In genomic region chr12:70403827-70404226, GRCh38 we compare ENCODE assay signal across 39 cellular contexts.
"Had no signal": no experiment of that assay in that cellular context is flagged by ENCODE, and none has a peak within 500 bp of the region (broad histone marks: within the 10 kb centered on the region; RNA-seq: fewer than 3 reads in every experiment).

No MANE protein-coding gene starts in this region.

- H3K27ac Mint-ChIP-seq: activated naive CD4-positive, alpha-beta T cell treated with anti-CD3 and anti-CD28 coated beads for 36 hours; activated naive CD4-positive, alpha-beta T cell treated with anti-CD3 and anti-CD28 coated beads, Interleukin-2, amount 10 ng/mL, durations not matched to agents 7 days and 5 days; activated naive CD4-positive, alpha-beta T cell treated with anti-CD3 and anti-CD28 coated beads, Interleukin-2, amount 50 U/mL, for 24 hours; activated naive CD4-positive, alpha-beta T cell treated with anti-CD3 and anti-CD28 coated beads, Interleukin-2, amount 50 U/mL, for 72 hours; activated naive CD8-positive, alpha-beta T cell; activated naive CD8-positive, alpha-beta T cell treated with anti-CD3 and anti-CD28 coated beads, Interleukin-2, amount 10 ng/mL, durations not matched to agents 7 days and 5 days; activated naive CD8-positive, alpha-beta T cell treated with anti-CD3 and anti-CD28 coated beads, Interleukin-2, amount 50 U/mL, for 24 hours; activated T-cell treated with anti-CD3 and anti-CD28 coated beads, Interleukin-2, amount 50 U/mL, for 24 hours; activated T-cell treated with anti-CD3 and anti-CD28 coated beads, Interleukin-2, amount 50 U/mL, for 72 hours; activated T-helper 1 cell treated with anti-CD3 and anti-CD28 coated beads, Interleukin-12 subunit alpha, Interleukin-12 subunit beta, Interleukin-2, Interleukin-4 antibody, amounts not matched to agents 30 ng/mL and 10 ng/mL and 1 ng/mL, durations not matched to agents 14 hours and 24 hours and 36 hours; activated T-helper 17 cell treated with anti-CD3 and anti-CD28 coated beads, Interleukin-2, amount 50 U/mL, for 72 hours; activated T-helper 2 cell treated with anti-CD3 and anti-CD28 coated beads, Interferon-gamma antibody, Interleukin-2, Interleukin-4, amounts not matched to agents 10 μg/mL and 5 μg/mL and 100 μg/mL, durations not matched to agents 14 hours and 24 hours and 36 hours; brain had no signal

- H3K27me3 Mint-ChIP-seq: activated naive CD4-positive, alpha-beta T cell treated with anti-CD3 and anti-CD28 coated beads, Interleukin-2, amount 10 ng/mL, durations not matched to agents 7 days and 5 days; activated naive CD4-positive, alpha-beta T cell treated with anti-CD3 and anti-CD28 coated beads, Interleukin-2, amount 50 U/mL, for 24 hours; activated naive CD8-positive, alpha-beta T cell; activated naive CD8-positive, alpha-beta T cell treated with anti-CD3 and anti-CD28 coated beads for 36 hours; activated naive CD8-positive, alpha-beta T cell treated with anti-CD3 and anti-CD28 coated beads, Interleukin-2, amount 10 ng/mL, durations not matched to agents 7 days and 5 days; activated naive CD8-positive, alpha-beta T cell treated with anti-CD3 and anti-CD28 coated beads, Interleukin-2, amount 50 U/mL, for 24 hours; activated T-cell treated with anti-CD3 and anti-CD28 coated beads, Interleukin-2, amount 50 U/mL, for 24 hours; activated T-helper 17 cell treated with anti-CD3 and anti-CD28 coated beads, Interleukin-2, amount 50 U/mL, for 72 hours; central memory CD8-positive, alpha-beta T cell had no signal

- ATAC-seq: activated naive CD4-positive, alpha-beta T cell treated with anti-CD3 and anti-CD28 coated beads, Interleukin-2, amount 50 U/mL, for 72 hours; activated naive CD8-positive, alpha-beta T cell treated with anti-CD3 and anti-CD28 coated beads, Interleukin-2, amount 50 U/mL, for 24 hours; activated T-cell treated with anti-CD3 and anti-CD28 coated beads, Interleukin-2, amount 50 U/mL, for 4 hours; activated T-cell treated with anti-CD3 and anti-CD28 coated beads, Interleukin-2, amount 50 U/mL, for 72 hours; activated T-helper 17 cell treated with anti-CD3 and anti-CD28 coated beads, Interleukin-2, amount 50 U/mL, for 72 hours; body of pancreas had no signal

- H3K4me3 ChIP-seq: adrenal gland, ascending aorta, body of pancreas, breast epithelium, cardiac muscle cell had no signal

- H3K27me3 ChIP-seq: adrenal gland, ascending aorta, body of pancreas, brain microvascular endothelial cell, breast epithelium, cardiac muscle cell had no signal

- FAIRE-seq: astrocyte, bronchial epithelial cell had no signal

- H3K9me3 ChIP-seq: adrenal gland, ascending aorta, body of pancreas, breast epithelium had no signal

- H3K4me1 ChIP-seq: adrenal gland, ascending aorta, body of pancreas, breast epithelium had no signal

- H3K4me3 Mint-ChIP-seq: activated naive CD4-positive, alpha-beta T cell treated with anti-CD3 and anti-CD28 coated beads for 36 hours; activated naive CD4-positive, alpha-beta T cell treated with anti-CD3 and anti-CD28 coated beads, Interleukin-2, amount 10 ng/mL, durations not matched to agents 7 days and 5 days; activated naive CD4-positive, alpha-beta T cell treated with anti-CD3 and anti-CD28 coated beads, Interleukin-2, amount 50 U/mL, for 24 hours; activated naive CD8-positive, alpha-beta T cell; activated naive CD8-positive, alpha-beta T cell treated with anti-CD3 and anti-CD28 coated beads for 36 hours; activated naive CD8-positive, alpha-beta T cell treated with anti-CD3 and anti-CD28 coated beads, Interleukin-2, amount 10 ng/mL, durations not matched to agents 7 days and 5 days; activated naive CD8-positive, alpha-beta T cell treated with anti-CD3 and anti-CD28 coated beads, Interleukin-2, amount 50 U/mL, for 24 hours; activated T-cell treated with anti-CD3 and anti-CD28 coated beads, Interleukin-2, amount 50 U/mL, for 24 hours; activated T-cell treated with anti-CD3 and anti-CD28 coated beads, Interleukin-2, amount 50 U/mL, for 4 hours; activated T-cell treated with anti-CD3 and anti-CD28 coated beads, Interleukin-2, amount 50 U/mL, for 72 hours; activated T-helper 1 cell treated with anti-CD3 and anti-CD28 coated beads, Interleukin-12 subunit alpha, Interleukin-12 subunit beta, Interleukin-2, Interleukin-4 antibody, amounts not matched to agents 30 ng/mL and 10 ng/mL and 1 ng/mL, durations not matched to agents 14 hours and 24 hours and 36 hours; activated T-helper 17 cell treated with anti-CD3 and anti-CD28 coated beads, Interleukin-2, amount 50 U/mL, for 72 hours; brain; central memory CD8-positive, alpha-beta T cell had no signal

- H3K9me3 Mint-ChIP-seq: activated naive CD4-positive, alpha-beta T cell treated with anti-CD3 and anti-CD28 coated beads for 36 hours; activated naive CD4-positive, alpha-beta T cell treated with anti-CD3 and anti-CD28 coated beads, Interleukin-2, amount 10 ng/mL, durations not matched to agents 7 days and 5 days; activated naive CD4-positive, alpha-beta T cell treated with anti-CD3 and anti-CD28 coated beads, Interleukin-2, amount 50 U/mL, for 24 hours; activated naive CD4-positive, alpha-beta T cell treated with anti-CD3 and anti-CD28 coated beads, Interleukin-2, amount 50 U/mL, for 72 hours; activated naive CD8-positive, alpha-beta T cell treated with anti-CD3 and anti-CD28 coated beads for 36 hours; activated naive CD8-positive, alpha-beta T cell treated with anti-CD3 and anti-CD28 coated beads, Interleukin-2, amount 50 U/mL, for 24 hours; activated T-cell treated with anti-CD3 and anti-CD28 coated beads, Interleukin-2, amount 50 U/mL, for 24 hours; activated T-cell treated with anti-CD3 and anti-CD28 coated beads, Interleukin-2, amount 50 U/mL, for 4 hours; activated T-helper 1 cell treated with anti-CD3 and anti-CD28 coated beads, Interleukin-12 subunit alpha, Interleukin-12 subunit beta, Interleukin-2, Interleukin-4 antibody, amounts not matched to agents 30 ng/mL and 10 ng/mL and 1 ng/mL, durations not matched to agents 14 hours and 24 hours and 36 hours; activated T-helper 17 cell treated with anti-CD3 and anti-CD28 coated beads, Interleukin-2, amount 50 U/mL, for 72 hours; activated T-helper 2 cell treated with anti-CD3 and anti-CD28 coated beads, Interferon-gamma antibody, Interleukin-2, Interleukin-4, amounts not matched to agents 10 μg/mL and 5 μg/mL and 100 μg/mL, durations not matched to agents 14 hours and 24 hours and 36 hours; central memory CD8-positive, alpha-beta T cell had no signal

- H3K27ac ChIP-seq: adrenal gland, ascending aorta, body of pancreas, brain microvascular endothelial cell, breast epithelium, cardiac muscle cell had no signal

- H3K36me3 ChIP-seq: adrenal gland, brain microvascular endothelial cell, breast epithelium had no signal

- H3K4me1 Mint-ChIP-seq: activated naive CD4-positive, alpha-beta T cell treated with anti-CD3 and anti-CD28 coated beads, Interleukin-2, amount 10 ng/mL, durations not matched to agents 7 days and 5 days; activated naive CD4-positive, alpha-beta T cell treated with anti-CD3 and anti-CD28 coated beads, Interleukin-2, amount 50 U/mL, for 24 hours; activated naive CD8-positive, alpha-beta T cell treated with anti-CD3 and anti-CD28 coated beads for 36 hours; activated naive CD8-positive, alpha-beta T cell treated with anti-CD3 and anti-CD28 coated beads, Interleukin-2, amount 10 ng/mL, durations not matched to agents 7 days and 5 days; activated naive CD8-positive, alpha-beta T cell treated with anti-CD3 and anti-CD28 coated beads, Interleukin-2, amount 50 U/mL, for 24 hours; activated T-helper 17 cell treated with anti-CD3 and anti-CD28 coated beads, Interleukin-2, amount 50 U/mL, for 72 hours; brain; central memory CD8-positive, alpha-beta T cell had no signal

- DNase-seq: activated effector memory CD4-positive, alpha-beta T cell treated with anti-CD3 and anti-CD28 coated beads, Interleukin-2, amount 50 U/mL, for 16 hours; activated effector memory CD4-positive, alpha-beta T cell treated with Interleukin-2 at 50 U/mL for 16 hours; activated gamma-delta T cell; activated naive CD4-positive, alpha-beta T cell; activated naive CD4-positive, alpha-beta T cell treated with anti-CD3 and anti-CD28 coated beads for 36 hours; activated naive CD4-positive, alpha-beta T cell treated with anti-CD3 and anti-CD28 coated beads, Interleukin-2, amount 10 ng/mL, durations not matched to agents 7 days and 5 days; activated naive CD4-positive, alpha-beta T cell treated with anti-CD3 and anti-CD28 coated beads, Interleukin-2, amount 50 U/mL, for 16 hours; activated naive CD4-positive, alpha-beta T cell treated with Interleukin-2 at 50 U/mL for 16 hours; activated naive CD8-positive, alpha-beta T cell treated with anti-CD3 and anti-CD28 coated beads for 36 hours; activated naive CD8-positive, alpha-beta T cell treated with anti-CD3 and anti-CD28 coated beads, Interleukin-2, amount 10 ng/mL, durations not matched to agents 7 days and 5 days; activated naive CD8-positive, alpha-beta T cell treated with anti-CD3 and anti-CD28 coated beads, Interleukin-2, amount 50 U/mL, for 24 hours; activated T-cell treated with anti-CD3 and anti-CD28 coated beads, Interleukin-2, amount 50 U/mL, for 1 hour; activated T-cell treated with anti-CD3 and anti-CD28 coated beads, Interleukin-2, amount 50 U/mL, for 24 hours; activated T-cell treated with anti-CD3 and anti-CD28 coated beads, Interleukin-2, amount 50 U/mL, for 4 hours; activated T-cell treated with anti-CD3 and anti-CD28 coated beads, Interleukin-2, amount 50 U/mL, for 48 hours; activated T-cell treated with anti-CD3 and anti-CD28 coated beads, Interleukin-2, amount 50 U/mL, for 72 hours; adrenal gland; amniotic stem cell; amygdala; anterior cingulate cortex; aorta; body of pancreas; brain microvascular endothelial cell; caudate nucleus; central memory CD4-positive, alpha-beta T cell; cerebellar nuclear complex had no signal
